In genomic region chr17:11874756-11875155, GRCh38 we compare ENCODE assay signal across 27 cellular contexts.
"Had no signal": no experiment of that assay in that cellular context is flagged by ENCODE, and none has a peak within 500 bp of the region (broad histone marks: within the 10 kb centered on the region; RNA-seq: fewer than 3 reads in every experiment).

No MANE protein-coding gene starts in this region.

- H3K4me1 ChIP-seq: colonic mucosa, esophagus squamous epithelium, gastrocnemius medialis, heart right ventricle, left lung had no signal

- H3K36me3 ChIP-seq: colonic mucosa, esophagus squamous epithelium, gastrocnemius medialis, heart right ventricle, left lung had no signal

- DNase-seq: colonic mucosa; cortex of kidney; effector CD8-positive, alpha-beta T cell; effector memory CD8-positive, alpha-beta T cell; endodermal cell; erythroblast; esophagus squamous epithelium; foreskin fibroblast; foreskin melanocyte; gastrocnemius medialis; glutamatergic neuron; heart right ventricle; hippocampal formation; kidney; kidney glomerular epithelial cell; left cardiac atrium; left lung; left ventricle myocardium superior; mammary epithelial cell; mucosa of descending colon; naive B cell had no signal

- H3K27ac Mint-ChIP-seq: dendritic cell treated with granulocyte-macrophage colony-stimulating factor and Interleukin-4, amounts not matched to agents 40 ng/mL and 50 ng/mL, for 4 days; effector memory CD8-positive, alpha-beta T cell; endodermal cell; memory B cell; mesothelial cell of epicardium; naive B cell had no signal

- H3K9me3 Mint-ChIP-seq: endodermal cell, memory B cell had no signal

- ATAC-seq: effector memory CD8-positive, alpha-beta T cell; esophagus mucosa; gastrocnemius medialis; heart right ventricle; left cardiac atrium; left lung; left ventricle myocardium superior; mucosa of descending colon had no signal

- H3K4me1 Mint-ChIP-seq: memory B cell, mesothelial cell of epicardium, naive B cell had no signal

- H3K27ac ChIP-seq: colonic mucosa, epithelial cell of prostate, esophagus squamous epithelium, gastrocnemius medialis, heart right ventricle, left lung had no signal

- H3K4me3 ChIP-seq: colonic mucosa, esophagus squamous epithelium, gastrocnemius medialis, heart right ventricle, left lung, lung, mucosa of descending colon had no signal

- H3K27me3 ChIP-seq: colonic mucosa, esophagus squamous epithelium, gastrocnemius medialis, heart right ventricle, left lung had no signal

- H3K27me3 Mint-ChIP-seq: dendritic cell treated with granulocyte-macrophage colony-stimulating factor and Interleukin-4, amounts not matched to agents 40 ng/mL and 50 ng/mL, for 4 days had no signal

- H3K4me3 Mint-ChIP-seq: dendritic cell treated with granulocyte-macrophage colony-stimulating factor and Interleukin-4, amounts not matched to agents 40 ng/mL and 50 ng/mL, for 4 days; effector memory CD8-positive, alpha-beta T cell; endodermal cell; memory B cell; mesothelial cell of epicardium; naive B cell had no signal

- H3K36me3 Mint-ChIP-seq: memory B cell, mesothelial cell of epicardium, naive B cell had no signal

- H3K9me3 ChIP-seq: colonic mucosa, mucosa of descending colon had no signal
